Comparison of ENCODE assay signal across 1 cellular context in the genomic region with DNA sequence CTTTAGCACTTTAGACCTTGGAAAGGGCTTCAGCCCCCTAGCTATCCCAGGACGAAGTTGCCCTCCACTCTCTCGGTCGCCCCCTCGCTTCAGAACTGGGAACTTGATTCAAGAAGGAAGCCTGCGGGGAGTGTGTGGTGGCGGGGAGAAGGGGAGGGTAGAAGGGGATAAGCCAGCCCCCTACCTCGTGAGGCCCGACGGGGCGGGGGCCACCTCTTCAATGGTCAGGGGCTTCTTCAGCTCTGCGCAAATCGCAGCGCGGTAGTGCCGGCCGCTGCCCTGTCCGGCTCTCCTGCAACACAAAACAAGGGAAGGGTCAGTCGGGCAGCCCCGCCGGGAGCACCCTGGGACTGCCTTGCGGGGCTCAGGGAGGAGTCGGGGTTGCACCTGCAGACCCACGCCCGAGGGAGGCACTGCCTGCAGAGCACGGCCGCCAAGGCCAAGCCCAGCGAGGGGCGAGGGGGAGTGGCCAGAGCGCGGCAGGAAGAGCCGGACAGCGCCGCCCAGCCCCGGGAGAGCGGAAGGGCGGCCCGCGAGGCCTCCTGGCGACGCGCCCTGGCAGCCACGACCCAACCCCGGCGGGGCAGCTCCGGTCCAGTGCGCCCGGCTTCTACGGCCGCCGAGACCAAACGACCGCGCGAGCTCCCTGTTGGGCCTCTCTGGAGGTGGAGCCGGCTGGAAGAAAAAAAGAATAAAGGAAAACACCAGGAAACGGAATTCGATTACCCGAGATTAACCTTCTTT.
A peak's percentile ranks its signal among the peaks of the same experiment; 100 is the strongest.
TF ChIP-seq lines count a peak whose summit lies in the region.

No MANE protein-coding gene starts in this region.

TF ChIP-seq in HepG2, 621 proteins besides CTCF, POLR2A, EP300 and RAD21 (continued from another document and continues in another):
- TF ChIP-seq, protein P1, sequence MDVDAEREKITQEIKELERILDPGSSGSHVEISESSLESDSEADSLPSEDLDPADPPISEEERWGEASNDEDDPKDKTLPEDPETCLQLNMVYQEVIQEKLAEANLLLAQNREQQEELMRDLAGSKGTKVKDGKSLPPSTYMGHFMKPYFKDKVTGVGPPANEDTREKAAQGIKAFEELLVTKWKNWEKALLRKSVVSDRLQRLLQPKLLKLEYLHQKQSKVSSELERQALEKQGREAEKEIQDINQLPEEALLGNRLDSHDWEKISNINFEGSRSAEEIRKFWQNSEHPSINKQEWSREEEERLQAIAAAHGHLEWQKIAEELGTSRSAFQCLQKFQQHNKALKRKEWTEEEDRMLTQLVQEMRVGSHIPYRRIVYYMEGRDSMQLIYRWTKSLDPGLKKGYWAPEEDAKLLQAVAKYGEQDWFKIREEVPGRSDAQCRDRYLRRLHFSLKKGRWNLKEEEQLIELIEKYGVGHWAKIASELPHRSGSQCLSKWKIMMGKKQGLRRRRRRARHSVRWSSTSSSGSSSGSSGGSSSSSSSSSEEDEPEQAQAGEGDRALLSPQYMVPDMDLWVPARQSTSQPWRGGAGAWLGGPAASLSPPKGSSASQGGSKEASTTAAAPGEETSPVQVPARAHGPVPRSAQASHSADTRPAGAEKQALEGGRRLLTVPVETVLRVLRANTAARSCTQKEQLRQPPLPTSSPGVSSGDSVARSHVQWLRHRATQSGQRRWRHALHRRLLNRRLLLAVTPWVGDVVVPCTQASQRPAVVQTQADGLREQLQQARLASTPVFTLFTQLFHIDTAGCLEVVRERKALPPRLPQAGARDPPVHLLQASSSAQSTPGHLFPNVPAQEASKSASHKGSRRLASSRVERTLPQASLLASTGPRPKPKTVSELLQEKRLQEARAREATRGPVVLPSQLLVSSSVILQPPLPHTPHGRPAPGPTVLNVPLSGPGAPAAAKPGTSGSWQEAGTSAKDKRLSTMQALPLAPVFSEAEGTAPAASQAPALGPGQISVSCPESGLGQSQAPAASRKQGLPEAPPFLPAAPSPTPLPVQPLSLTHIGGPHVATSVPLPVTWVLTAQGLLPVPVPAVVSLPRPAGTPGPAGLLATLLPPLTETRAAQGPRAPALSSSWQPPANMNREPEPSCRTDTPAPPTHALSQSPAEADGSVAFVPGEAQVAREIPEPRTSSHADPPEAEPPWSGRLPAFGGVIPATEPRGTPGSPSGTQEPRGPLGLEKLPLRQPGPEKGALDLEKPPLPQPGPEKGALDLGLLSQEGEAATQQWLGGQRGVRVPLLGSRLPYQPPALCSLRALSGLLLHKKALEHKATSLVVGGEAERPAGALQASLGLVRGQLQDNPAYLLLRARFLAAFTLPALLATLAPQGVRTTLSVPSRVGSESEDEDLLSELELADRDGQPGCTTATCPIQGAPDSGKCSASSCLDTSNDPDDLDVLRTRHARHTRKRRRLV (CRISPR knock-in tag; IDR thresholded peaks at IDR 0.05), result 0 out of 2 replicates have a peak, but pooled peaks have one; percentile 34
- TF ChIP-seq ZNF552 (CRISPR knock-in tag; IDR thresholded peaks at IDR 0.05; ENCODE audit: borderline replicate concordance), result no peak; the same call in 1 of the 2 replicates
- TF ChIP-seq CENPT (CRISPR knock-in tag; IDR thresholded peaks at IDR 0.05; ENCODE audit: low read depth), result no peak
- TF ChIP-seq RBFOX2 (IDR thresholded peaks at IDR 0.05; ENCODE audit: low read depth, low read length), result peak; percentile 90
- no peak for TF ChIP-seq FOXJ3 (CRISPR knock-in tag; IDR thresholded peaks at IDR 0.05; ENCODE audit: borderline replicate concordance)
- TF ChIP-seq, protein P2, sequence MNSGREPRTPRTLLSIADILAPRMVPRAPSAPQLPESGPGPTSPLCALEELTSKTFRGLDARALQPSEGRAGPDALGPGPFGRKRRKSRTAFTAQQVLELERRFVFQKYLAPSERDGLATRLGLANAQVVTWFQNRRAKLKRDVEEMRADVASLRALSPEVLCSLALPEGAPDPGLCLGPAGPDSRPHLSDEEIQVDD (CRISPR knock-in tag; IDR thresholded peaks at IDR 0.05; ENCODE audit: borderline replicate concordance), result 0 out of 2 replicates have a peak, but pooled peaks have one; percentile 47
- peak; percentile 77 for TF ChIP-seq NRL (CRISPR knock-in tag; IDR thresholded peaks at IDR 0.05; ENCODE audit: borderline replicate concordance)
- TF ChIP-seq FOSL2 (CRISPR knock-in tag; IDR thresholded peaks at IDR 0.05), result 0 out of 2 replicates have a peak, but pooled peaks have one; percentile 15
- TF ChIP-seq, protein P3, sequence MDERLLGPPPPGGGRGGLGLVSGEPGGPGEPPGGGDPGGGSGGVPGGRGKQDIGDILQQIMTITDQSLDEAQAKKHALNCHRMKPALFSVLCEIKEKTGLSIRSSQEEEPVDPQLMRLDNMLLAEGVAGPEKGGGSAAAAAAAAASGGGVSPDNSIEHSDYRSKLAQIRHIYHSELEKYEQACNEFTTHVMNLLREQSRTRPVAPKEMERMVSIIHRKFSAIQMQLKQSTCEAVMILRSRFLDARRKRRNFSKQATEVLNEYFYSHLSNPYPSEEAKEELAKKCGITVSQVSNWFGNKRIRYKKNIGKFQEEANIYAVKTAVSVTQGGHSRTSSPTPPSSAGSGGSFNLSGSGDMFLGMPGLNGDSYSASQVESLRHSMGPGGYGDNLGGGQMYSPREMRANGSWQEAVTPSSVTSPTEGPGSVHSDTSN (CRISPR knock-in tag; IDR thresholded peaks at IDR 0.05), result no peak
- peak; percentile 47 for TF ChIP-seq GABPA (IDR thresholded peaks at IDR 0.05; ENCODE audit: low read depth, low read length)
- no peak for TF ChIP-seq GABPA (CRISPR knock-in tag; IDR thresholded peaks at IDR 0.05; ENCODE audit: low read depth)
- peak; percentile 96 for TF ChIP-seq SAFB2 (CRISPR knock-in tag; IDR thresholded peaks at IDR 0.05; ENCODE audit: borderline replicate concordance, low read depth)
- TF ChIP-seq, protein P4, sequence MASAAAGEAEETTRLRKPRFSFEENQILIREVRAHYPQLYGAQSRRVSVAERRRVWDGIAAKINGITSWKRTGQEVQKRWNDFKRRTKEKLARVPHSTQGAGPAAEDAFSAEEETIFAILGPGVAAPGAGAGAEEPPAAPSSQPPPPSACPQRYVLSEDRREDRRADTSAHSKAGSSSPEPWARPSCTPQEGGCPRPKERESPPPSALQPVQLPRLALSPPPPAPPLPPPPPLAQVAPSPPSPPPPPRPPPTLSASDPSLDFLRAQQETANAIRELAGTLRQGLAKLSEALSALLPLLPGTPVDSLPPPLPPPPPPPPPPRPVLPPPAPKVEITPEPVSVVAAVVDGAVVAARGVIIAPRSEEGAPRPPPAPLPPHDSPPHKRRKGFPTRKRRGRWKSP (CRISPR knock-in tag; IDR thresholded peaks at IDR 0.05), result peak; percentile 73
- no peak for TF ChIP-seq NFATC3 (CRISPR knock-in tag; IDR thresholded peaks at IDR 0.05)
- no peak for TF ChIP-seq U2AF2 (IDR thresholded peaks at IDR 0.05; ENCODE audit: low read depth, low read length)
- TF ChIP-seq ZNF816 (CRISPR knock-in tag; IDR thresholded peaks at IDR 0.05; ENCODE audit: borderline replicate concordance), result no peak; the same call in 1 of the 2 replicates
- TF ChIP-seq, protein P5, sequence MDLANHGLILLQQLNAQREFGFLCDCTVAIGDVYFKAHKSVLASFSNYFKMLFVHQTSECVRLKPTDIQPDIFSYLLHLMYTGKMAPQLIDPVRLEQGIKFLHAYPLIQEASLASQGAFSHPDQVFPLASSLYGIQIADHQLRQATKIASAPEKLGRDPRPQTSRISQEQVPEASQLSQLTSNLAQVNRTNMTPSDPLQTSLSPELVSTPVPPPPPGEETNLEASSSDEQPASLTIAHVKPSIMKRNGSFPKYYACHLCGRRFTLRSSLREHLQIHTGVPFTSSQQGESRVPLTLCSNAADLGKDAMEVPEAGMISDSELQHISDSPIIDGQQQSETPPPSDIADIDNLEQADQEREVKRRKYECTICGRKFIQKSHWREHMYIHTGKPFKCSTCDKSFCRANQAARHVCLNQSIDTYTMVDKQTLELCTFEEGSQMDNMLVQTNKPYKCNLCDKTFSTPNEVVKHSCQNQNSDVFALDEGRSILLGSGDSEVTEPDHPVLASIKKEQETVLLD (CRISPR knock-in tag; IDR thresholded peaks at IDR 0.05; ENCODE audit: low read depth), result peak; percentile 61
- 0 out of 2 replicates have a peak, but pooled peaks have one; percentile 17 for TF ChIP-seq KDM6A (CRISPR knock-in tag; IDR thresholded peaks at IDR 0.05; ENCODE audit: low read depth)
- TF ChIP-seq, protein P6, sequence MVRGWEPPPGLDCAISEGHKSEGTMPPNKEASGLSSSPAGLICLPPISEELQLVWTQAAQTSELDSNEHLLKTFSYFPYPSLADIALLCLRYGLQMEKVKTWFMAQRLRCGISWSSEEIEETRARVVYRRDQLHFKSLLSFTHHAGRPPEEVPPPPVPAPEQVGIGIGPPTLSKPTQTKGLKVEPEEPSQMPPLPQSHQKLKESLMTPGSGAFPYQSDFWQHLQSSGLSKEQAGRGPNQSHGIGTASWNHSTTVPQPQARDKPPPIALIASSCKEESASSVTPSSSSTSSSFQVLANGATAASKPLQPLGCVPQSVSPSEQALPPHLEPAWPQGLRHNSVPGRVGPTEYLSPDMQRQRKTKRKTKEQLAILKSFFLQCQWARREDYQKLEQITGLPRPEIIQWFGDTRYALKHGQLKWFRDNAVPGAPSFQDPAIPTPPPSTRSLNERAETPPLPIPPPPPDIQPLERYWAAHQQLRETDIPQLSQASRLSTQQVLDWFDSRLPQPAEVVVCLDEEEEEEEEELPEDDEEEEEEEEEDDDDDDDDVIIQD (CRISPR knock-in tag; IDR thresholded peaks at IDR 0.05; ENCODE audit: low read depth), result no peak
- TF ChIP-seq MYNN (CRISPR knock-in tag; IDR thresholded peaks at IDR 0.05; ENCODE audit: low read depth), result no peak
- TF ChIP-seq, protein P7, sequence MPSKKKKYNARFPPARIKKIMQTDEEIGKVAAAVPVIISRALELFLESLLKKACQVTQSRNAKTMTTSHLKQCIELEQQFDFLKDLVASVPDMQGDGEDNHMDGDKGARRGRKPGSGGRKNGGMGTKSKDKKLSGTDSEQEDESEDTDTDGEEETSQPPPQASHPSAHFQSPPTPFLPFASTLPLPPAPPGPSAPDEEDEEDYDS (CRISPR knock-in tag; IDR thresholded peaks at IDR 0.05), result peak; percentile 63; the same call in 1 of the 2 replicates
- TF ChIP-seq ZNF891 (CRISPR knock-in tag; IDR thresholded peaks at IDR 0.05), result peak; percentile 87
- TF ChIP-seq KAT7 (CRISPR knock-in tag; IDR thresholded peaks at IDR 0.05; ENCODE audit: borderline replicate concordance), result peak; percentile 90
- no peak for TF ChIP-seq PAX8 (CRISPR knock-in tag; IDR thresholded peaks at IDR 0.05; ENCODE audit: borderline replicate concordance)
- TF ChIP-seq HDAC1 (CRISPR knock-in tag; IDR thresholded peaks at IDR 0.05), result peak; percentile 78
- TF ChIP-seq ZFX (CRISPR knock-in tag; IDR thresholded peaks at IDR 0.05; ENCODE audit: low read depth), result peak; percentile 89
- peak; percentile 39; the same call in 1 of the 2 replicates for TF ChIP-seq FOXK1 (CRISPR knock-in tag; IDR thresholded peaks at IDR 0.05; ENCODE audit: borderline replicate concordance, low read depth)
- TF ChIP-seq, protein P8, sequence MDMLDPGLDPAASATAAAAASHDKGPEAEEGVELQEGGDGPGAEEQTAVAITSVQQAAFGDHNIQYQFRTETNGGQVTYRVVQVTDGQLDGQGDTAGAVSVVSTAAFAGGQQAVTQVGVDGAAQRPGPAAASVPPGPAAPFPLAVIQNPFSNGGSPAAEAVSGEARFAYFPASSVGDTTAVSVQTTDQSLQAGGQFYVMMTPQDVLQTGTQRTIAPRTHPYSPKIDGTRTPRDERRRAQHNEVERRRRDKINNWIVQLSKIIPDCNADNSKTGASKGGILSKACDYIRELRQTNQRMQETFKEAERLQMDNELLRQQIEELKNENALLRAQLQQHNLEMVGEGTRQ (IDR thresholded peaks at IDR 0.05; ENCODE audit: low read depth, low read length), result no peak
- TF ChIP-seq, protein P8 (CRISPR knock-in tag; IDR thresholded peaks at IDR 0.05; ENCODE audit: borderline replicate concordance), result no peak
- TF ChIP-seq DMAP1 (CRISPR knock-in tag; IDR thresholded peaks at IDR 0.05), result peak; percentile 70
- no peak for TF ChIP-seq MIER2 (CRISPR knock-in tag; IDR thresholded peaks at IDR 0.05)
- peak in 1 of 2 experiments; percentile 72; a peak in 2 of 4 replicates for TF ChIP-seq KLF16 (CRISPR knock-in tag; IDR thresholded peaks at IDR 0.05)
- TF ChIP-seq ZNF232 (CRISPR knock-in tag; IDR thresholded peaks at IDR 0.05; ENCODE audit: borderline replicate concordance), result 0 out of 2 replicates have a peak, but pooled peaks have one; percentile 45
- TF ChIP-seq MAF1 (CRISPR knock-in tag; IDR thresholded peaks at IDR 0.05; ENCODE audit: borderline replicate concordance), result no peak; the same call in 1 of the 2 replicates
- no peak for TF ChIP-seq KLF11 (CRISPR knock-in tag; IDR thresholded peaks at IDR 0.05)
- TF ChIP-seq ZNF501 (CRISPR knock-in tag; IDR thresholded peaks at IDR 0.05), result peak; percentile 68
- TF ChIP-seq BRD4 (CRISPR knock-in tag; IDR thresholded peaks at IDR 0.05), result peak; percentile 88
